9 cellular contexts compared by ENCODE assay signal in the genomic region with DNA sequence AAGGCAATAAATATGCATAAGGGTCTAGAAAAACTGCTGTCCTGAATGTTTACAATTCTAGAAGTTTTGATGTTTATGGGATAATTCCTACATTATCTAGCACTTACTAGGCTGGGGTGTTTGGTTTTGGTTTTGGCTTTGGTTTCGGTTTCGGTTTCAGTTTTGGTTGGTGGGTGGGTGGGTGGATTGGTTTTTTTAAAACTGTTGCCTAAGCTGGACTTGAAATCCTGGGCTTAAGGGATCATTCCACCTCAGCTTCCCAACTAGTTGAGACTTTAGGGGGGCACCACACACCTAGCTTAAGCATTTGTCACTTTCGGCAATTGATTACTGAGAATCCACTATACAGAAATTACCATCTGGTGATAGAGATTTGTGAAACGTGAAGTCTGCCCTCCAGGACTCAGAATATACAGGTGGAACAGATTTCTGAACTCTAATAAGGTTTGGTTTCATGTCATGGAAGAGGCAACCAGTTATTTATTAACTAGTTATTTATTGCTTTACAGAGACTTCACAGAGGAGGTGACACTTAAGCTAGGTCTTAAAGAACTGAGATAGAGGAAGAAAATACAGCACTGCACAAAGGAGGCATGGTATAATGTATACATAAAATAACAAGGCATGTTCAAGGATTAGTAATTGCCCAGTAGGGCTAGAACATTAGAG.
A peak's percentile ranks its signal among the peaks of the same experiment; 100 is the strongest.
DNase-seq lines count a peak whose midpoint lies in the region; ATAC-seq and TF ChIP-seq lines count a peak whose summit lies in the region.
"Had no signal": no experiment of that assay in that cellular context is flagged by ENCODE, and none has a peak within 500 bp of the region (broad histone marks: within the 10 kb centered on the region; RNA-seq: fewer than 3 reads in every experiment).

No MANE protein-coding gene starts in this region.

- no peak overlapping the region for H3K4ac ChIP-seq in mesendoderm (ENCODE audit: low read depth, low read length)

- H3K27ac ChIP-seq in Peyer's patch (peak overlapping the region in 2 of 4 donors; percentile 65 to 81), mesendoderm (ENCODE audit: low read depth, low read length) (no peak overlapping the region), tibial artery (no peak overlapping the region)

- H3K4me1 Mint-ChIP-seq in activated naive CD4-positive, alpha-beta T cell treated with anti-CD3 and anti-CD28 coated beads for 36 hours (ENCODE audit: low read depth): peaks cover 14% of the 10 kb centered on the region

- no peak overlapping the region for H2BK5ac ChIP-seq in mesendoderm (ENCODE audit: low read length)

- no peaks in the 10 kb centered on the region for H3K27me3 ChIP-seq in Peyer's patch
- no peaks in the 10 kb centered on the region for H3K27me3 ChIP-seq in mesendoderm (ENCODE audit: insufficient read depth, low read length, poor library complexity)
- no peaks in the 10 kb centered on the region for H3K27me3 ChIP-seq in tibial artery
- H3K27me3 ChIP-seq: heart left ventricle had no signal

- no peak overlapping the region for H4K5ac ChIP-seq in mesendoderm (ENCODE audit: low read length)

- H3K4me1 ChIP-seq in Peyer's patch (peaks cover 0 to 16% (median 0%) of the 10 kb centered on the region in 4 donors), mesendoderm (ENCODE audit: control insufficient read depth, low read depth, low read length) (no peaks in the 10 kb centered on the region), tibial artery (peaks cover 0 to 6% (median 0%) of the 10 kb centered on the region in 4 donors)

- H3K4me2 ChIP-seq in mesendoderm (ENCODE audit: low read length): no peak overlapping the region

- H3K79me1 ChIP-seq in mesendoderm (ENCODE audit: low read length): no peaks in the 10 kb centered on the region

- intact Hi-C loops in activated naive CD4-positive, alpha-beta T cell treated with anti-CD3 and anti-CD28 coated beads for 36 hours (cut with micrococcal nuclease): no loop called here
- intact Hi-C loops in tibial artery (cut with DNase I; ENCODE audit: low total_unique reads): no loop called here

- H3K9ac ChIP-seq in mesendoderm (ENCODE audit: low read length): no peak overlapping the region

- H3K36me3 Mint-ChIP-seq in activated naive CD4-positive, alpha-beta T cell treated with anti-CD3 and anti-CD28 coated beads for 36 hours (ENCODE audit: low read depth): no peaks in the 10 kb centered on the region

- peak in 1 of 2 donors; percentile 39 for TF ChIP-seq POLR2A in Peyer's patch (IDR thresholded peaks at IDR 0.05)

- no peak overlapping the region for H2BK15ac ChIP-seq in mesendoderm (replicated peaks; ENCODE audit: low read depth)

- WGBS in mesendoderm (ENCODE audit: extremely low coverage, insufficient coverage, low lambda C conversion rate): no CpG with 5 or more reads among the region's 4 CpGs

- H2BK120ac ChIP-seq in mesendoderm (ENCODE audit: low read depth, low read length): no peak overlapping the region

- H3K23ac ChIP-seq in mesendoderm (ENCODE audit: low read length): no peak overlapping the region

- no peak overlapping the region for H3K18ac ChIP-seq in mesendoderm (ENCODE audit: low read length)

- H3K36me3 ChIP-seq in Peyer's patch: peaks cover 0 to 12% (median 0%) of the 10 kb centered on the region in 3 donors
- H3K36me3 ChIP-seq in mesendoderm (ENCODE audit: control insufficient read depth, insufficient read depth, low read length): no peaks in the 10 kb centered on the region
- H3K36me3 ChIP-seq in tibial artery: peaks cover 0 to 5% (median 3%) of the 10 kb centered on the region in 3 donors

- H3K4me3 ChIP-seq in Peyer's patch (peak overlapping the region in 2 of 4 donors; percentile 18 to 44), mesendoderm (ENCODE audit: low read length) (no peak overlapping the region), tibial artery (no peak overlapping the region)
- H3K4me3 ChIP-seq: heart left ventricle had no signal

- H3K56ac ChIP-seq in mesendoderm (ENCODE audit: low read length): no peak overlapping the region

- ATAC-seq in HG03196 (IDR thresholded peaks at IDR 0.05; ENCODE audit: unreplicated experiment): peak; percentile 33

- H3K9me3 ChIP-seq in Peyer's patch (no peaks in the 10 kb centered on the region), tibial artery (no peaks in the 10 kb centered on the region)
- H3K9me3 ChIP-seq: heart left ventricle had no signal

- no peak overlapping the region for H4K8ac ChIP-seq in mesendoderm (ENCODE audit: low read depth, low read length)

- H3K79me2 ChIP-seq in mesendoderm (ENCODE audit: control insufficient read depth, insufficient read depth, low read length): no peaks in the 10 kb centered on the region

- no peak for TF ChIP-seq CTCF in GM13976 (IDR thresholded peaks at IDR 0.05; ENCODE audit: borderline replicate concordance, control extremely low read depth, extremely low read depth, insufficient read depth, missing control alignments)
- TF ChIP-seq CTCF in Peyer's patch (IDR thresholded peaks at IDR 0.05): no peak
- no peak for TF ChIP-seq CTCF in tibial artery (IDR thresholded peaks at IDR 0.05)

- no peaks in the 10 kb centered on the region for H3K9me3 Mint-ChIP-seq in activated naive CD4-positive, alpha-beta T cell treated with anti-CD3 and anti-CD28 coated beads for 36 hours

- H3K27me3 Mint-ChIP-seq in activated naive CD4-positive, alpha-beta T cell treated with anti-CD3 and anti-CD28 coated beads for 36 hours (ENCODE audit: low read depth): no peaks in the 10 kb centered on the region

- in situ Hi-C loops in GM13976 (cut with MboI; ENCODE audit: low sequenced_read_pairs, unreplicated experiment): no loop called here

- H3K27ac Mint-ChIP-seq in activated naive CD4-positive, alpha-beta T cell treated with anti-CD3 and anti-CD28 coated beads for 36 hours: no peak overlapping the region

- CTCF ChIA-PET in activated naive CD4-positive, alpha-beta T cell treated with anti-CD3 and anti-CD28 coated beads for 36 hours (lab: Charles Lee): no interaction called here

- peak; percentile 38 for DNase-seq in GM13976 (ENCODE audit: low spot score)
- DNase-seq in activated naive CD4-positive, alpha-beta T cell treated with anti-CD3 and anti-CD28 coated beads for 36 hours: peak; percentile 66
- peak; percentile 7 for DNase-seq in stimulated activated CD4-positive, alpha-beta T cell treated with anti-CD3 and anti-CD28 coated beads, Interleukin-12 subunit alpha, Interleukin-12 subunit beta, amount 100 ng/mL, for 4 hours
- no peak for DNase-seq in Peyer's patch
- no peak for DNase-seq in mesendoderm
- no peak for DNase-seq in tibial artery
- no peak for DNase-seq in activated CD4-positive, CD25-positive, alpha-beta regulatory T cell (lab: John Stamatoyannopoulos, UW)
- DNase-seq: heart left ventricle had no signal

- no peak overlapping the region for H2AK5ac ChIP-seq in mesendoderm (ENCODE audit: low read length)

- no peak overlapping the region for H3K4me3 Mint-ChIP-seq in activated naive CD4-positive, alpha-beta T cell treated with anti-CD3 and anti-CD28 coated beads for 36 hours

Comparison
In these comparisons a context has a peak if more than half of its experiments do, and no peak if none do; other contexts are left out.
1. DNase-seq: peak in GM13976 (single experiment), activated naive CD4-positive, alpha-beta T cell treated with anti-CD3 and anti-CD28 coated beads for 36 hours (single experiment) and stimulated activated CD4-positive, alpha-beta T cell treated with anti-CD3 and anti-CD28 coated beads, Interleukin-12 subunit alpha, Interleukin-12 subunit beta, amount 100 ng/mL, for 4 hours (single experiment); none in Peyer's patch (0 of 3), mesendoderm (single experiment), tibial artery (0 of 2) and activated CD4-positive, CD25-positive, alpha-beta regulatory T cell (0 of 4).